ENCODE assay signal across 26 cellular contexts in the genomic region with DNA sequence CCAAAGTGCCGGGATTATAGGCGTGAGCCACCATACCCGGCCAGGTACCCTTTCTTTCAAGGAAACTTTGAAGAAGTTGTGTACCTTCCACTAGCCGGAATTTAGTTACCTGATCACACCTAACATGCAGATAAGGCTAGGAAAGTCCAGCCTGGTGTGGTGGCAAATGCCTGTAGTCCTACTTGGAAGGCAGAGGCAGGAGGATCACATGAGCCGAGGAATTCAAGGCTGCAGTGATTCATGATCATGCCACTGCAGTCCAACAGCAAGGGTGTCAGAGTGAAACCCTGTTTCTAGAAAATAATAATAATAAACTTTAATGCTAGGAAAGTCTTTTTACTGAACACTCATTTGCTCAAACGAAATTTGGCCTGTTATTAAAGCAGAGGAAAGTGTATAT. TPM values are rescaled to one million over a fixed set of nuclear protein-coding genes. Genes with fewer than 3 reads are reported as not detected.
"Had no signal": no experiment of that assay in that cellular context is flagged by ENCODE, and none has a peak within 500 bp of the region (broad histone marks: within the 10 kb centered on the region; RNA-seq: fewer than 3 reads in every experiment).

No MANE protein-coding gene starts in this region.

- H3K4me3 ChIP-seq: colonic mucosa, left lung, skin epidermis, stomach, vagina had no signal

- H3K27ac ChIP-seq: colonic mucosa, foreskin keratinocyte, left lung, skin epidermis, stomach, vagina had no signal

- ATAC-seq: activated T-cell treated with anti-CD3 and anti-CD28 coated beads, Interleukin-2, amount 50 U/mL, for 72 hours; foreskin keratinocyte; left lung; right cardiac atrium had no signal

- DNase-seq: activated CD4-positive, alpha-beta T cell treated with anti-CD3 and anti-CD28 coated beads, Interleukin-2, amount 50 U/mL, for 4 hours; activated effector memory CD4-positive, alpha-beta T cell treated with anti-CD3 and anti-CD28 coated beads, Interleukin-2, amount 50 U/mL, for 16 hours; activated naive CD4-positive, alpha-beta T cell treated with anti-CD3 and anti-CD28 coated beads, Interleukin-2, amount 50 U/mL, for 16 hours; activated T-cell treated with anti-CD3 and anti-CD28 coated beads, Interleukin-2, amount 50 U/mL, for 72 hours; central memory CD4-positive, alpha-beta T cell; colonic mucosa; hypothalamus; kidney; left lung; nephron progenitor cell; nucleus accumbens; right cardiac atrium; stimulated activated CD4-positive, alpha-beta T cell treated with anti-CD3 and anti-CD28 coated beads, Interleukin-15, amount 100 ng/mL, for 24 hours; stimulated activated CD4-positive, alpha-beta T cell treated with anti-CD3 and anti-CD28 coated beads, Interleukin-4, amount 100 ng/mL, for 1 hour; stomach; SW 1271; T-helper 2 cell had no signal

- H3K27me3 ChIP-seq: colonic mucosa, foreskin keratinocyte, left lung, stomach, vagina had no signal

- H3K9me3 ChIP-seq: colonic mucosa, left lung, stomach, vagina had no signal

- H3K4me1 ChIP-seq: colonic mucosa, left lung, stomach, vagina had no signal

RNA-seq across cellular contexts. Expression of a gene that starts 40.7 kb away (rescaled TPM):
- total RNA-seq: activated CD8-positive, alpha-beta memory T cell treated with anti-CD3 and anti-CD28 coated beads for 36 hours; activated T-cell treated with anti-CD3 and anti-CD28 coated beads, Interleukin-2, amount 50 U/mL, for 72 hours; epithelial cell of proximal tubule; foreskin keratinocyte; kidney; lung microvascular endothelial cell; temporal lobe; vagina had no signal

RNA-seq across cellular contexts. Expression of a gene that starts 51.5 kb away (rescaled TPM):
- total RNA-seq: activated CD8-positive, alpha-beta memory T cell treated with anti-CD3 and anti-CD28 coated beads for 36 hours; activated T-cell treated with anti-CD3 and anti-CD28 coated beads, Interleukin-2, amount 50 U/mL, for 72 hours; colonic mucosa; epithelial cell of proximal tubule; foreskin keratinocyte; left lung; lung microvascular endothelial cell; myocyte; posterior vena cava; right cardiac atrium; stomach; temporal lobe; vagina had no signal
- polyA plus RNA-seq: foreskin keratinocyte, right cardiac atrium had no signal
